8 cellular contexts compared by ENCODE assay signal in the genomic region with DNA sequence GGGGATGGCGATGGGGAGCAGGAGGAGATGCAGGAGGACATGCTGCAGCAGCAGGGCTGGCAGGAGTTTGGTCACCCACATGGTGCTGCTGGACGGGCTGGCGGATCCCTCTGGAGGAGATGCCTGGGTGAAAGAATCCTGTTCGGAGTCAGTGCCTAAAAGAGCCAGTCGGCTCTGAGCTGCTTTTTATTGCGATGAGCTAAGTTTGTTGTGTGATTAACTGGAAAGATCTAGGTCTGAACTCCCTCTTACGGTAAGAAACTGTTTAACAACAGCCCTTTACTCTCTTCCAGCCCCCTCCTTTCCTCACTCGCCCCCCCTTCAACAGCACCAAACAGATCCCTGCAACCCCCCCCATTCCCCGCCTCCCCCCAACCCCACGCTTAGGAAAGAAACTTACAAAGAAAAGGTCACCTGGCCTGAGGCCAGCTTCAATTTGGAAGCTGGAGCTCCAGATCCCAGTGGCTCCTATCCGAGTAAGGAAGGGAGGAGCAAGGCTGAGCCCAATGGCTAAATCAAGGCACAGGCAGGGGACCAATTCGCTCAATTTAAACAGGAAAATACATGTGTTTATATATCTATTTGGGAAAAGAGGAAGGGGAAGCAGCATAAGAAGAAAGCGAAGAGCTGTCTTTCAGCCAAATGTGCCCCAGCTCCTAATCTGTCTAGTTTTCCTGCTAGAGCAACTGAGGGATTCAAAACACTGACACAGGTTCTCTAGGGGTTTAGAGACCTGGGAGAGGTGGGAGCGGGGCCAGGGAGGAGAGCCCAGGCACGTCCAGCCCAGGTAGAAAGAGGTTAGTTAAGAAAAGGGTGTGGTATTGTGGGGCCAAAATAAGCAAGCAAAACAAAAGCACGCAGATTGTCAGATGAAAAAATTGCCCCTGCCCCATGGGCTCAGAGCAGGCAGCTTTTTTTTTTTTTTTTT. TPM values are rescaled to one million over a fixed set of nuclear protein-coding genes. Genes with fewer than 3 reads are reported as not detected.
DNase-seq lines count a peak whose midpoint lies in the region; ATAC-seq, FAIRE-seq and TF ChIP-seq lines count a peak whose summit lies in the region.

A gene (minus strand): TSS at position 157 of the 928 bp plus-strand sequence. CDS start 76 bp downstream, at position 81.

- intact Hi-C loops in pancreas (cut with DNase I) = no loop called here

- WGBS in pancreas, 2 donors = 29 to 37% methylated on average over 15 to 16 of the region's 16 CpGs

- peak; percentile 62 for ATAC-seq in foreskin keratinocyte
- peak in 3 of 4 donors; percentile 55 to 70 (median 64) for ATAC-seq in pancreas
- ATAC-seq in GM21423 (IDR thresholded peaks at IDR 0.05; ENCODE audit: unreplicated experiment) = no peak
- no peak for ATAC-seq in GM19467 (IDR thresholded peaks at IDR 0.05; ENCODE audit: unreplicated experiment)

- no peaks in the 10 kb centered on the region for H3K9me3 ChIP-seq in pancreas

- no peak for FAIRE-seq in pancreas (lab: Jason Lieb, UNC)

- TF ChIP-seq CTCF in foreskin keratinocyte (conservative IDR thresholded peaks at IDR 0.05) (peak; percentile 9), pancreas (IDR thresholded peaks at IDR 0.05) (no peak)

- no peaks in the 10 kb centered on the region for H3K36me3 ChIP-seq in pancreas

- peak; percentile 39 for DNase-seq in ELR (ENCODE audit: low read depth)
- DNase-seq in foreskin keratinocyte = peak in 1 of 2 donors; percentile 17
- DNase-seq in pancreas = peak in 5 of 6 donors; percentile 5 to 53 (median 24)
- no peak for DNase-seq in kidney glomerular epithelial cell (lab: John Stamatoyannopoulos, UW)
- DNase-seq in germinal center (ENCODE audit: low spot score) = no peak

- no peak within 1 kb of the TSS for H3K27ac ChIP-seq in foreskin keratinocyte
- H3K27ac ChIP-seq in pancreas = peak within 1 kb of the TSS in 1 of 4 donors; percentile 20

- H3K27me3 ChIP-seq in foreskin keratinocyte = peaks cover 52% of the 10 kb centered on the region
- peaks cover 0 to 5% (median 0%) of the 10 kb centered on the region in 4 donors for H3K27me3 ChIP-seq in pancreas

- peak within 1 kb of the TSS in 2 of 4 donors; percentile 2 to 27 for H3K4me3 ChIP-seq in pancreas

- H3K4me1 ChIP-seq in foreskin keratinocyte (no peaks in the 10 kb centered on the region), pancreas (no peaks in the 10 kb centered on the region)

TF ChIP-seq in PFSK-1, 5 proteins besides CTCF, POLR2A, EP300 and RAD21:
- TF ChIP-seq FOXP2 (optimal IDR thresholded peaks at IDR 0.05; ENCODE audit: borderline replicate concordance, extremely low read depth, extremely low read length, insufficient read depth) = peak; percentile 24
- TF ChIP-seq, protein P1, sequence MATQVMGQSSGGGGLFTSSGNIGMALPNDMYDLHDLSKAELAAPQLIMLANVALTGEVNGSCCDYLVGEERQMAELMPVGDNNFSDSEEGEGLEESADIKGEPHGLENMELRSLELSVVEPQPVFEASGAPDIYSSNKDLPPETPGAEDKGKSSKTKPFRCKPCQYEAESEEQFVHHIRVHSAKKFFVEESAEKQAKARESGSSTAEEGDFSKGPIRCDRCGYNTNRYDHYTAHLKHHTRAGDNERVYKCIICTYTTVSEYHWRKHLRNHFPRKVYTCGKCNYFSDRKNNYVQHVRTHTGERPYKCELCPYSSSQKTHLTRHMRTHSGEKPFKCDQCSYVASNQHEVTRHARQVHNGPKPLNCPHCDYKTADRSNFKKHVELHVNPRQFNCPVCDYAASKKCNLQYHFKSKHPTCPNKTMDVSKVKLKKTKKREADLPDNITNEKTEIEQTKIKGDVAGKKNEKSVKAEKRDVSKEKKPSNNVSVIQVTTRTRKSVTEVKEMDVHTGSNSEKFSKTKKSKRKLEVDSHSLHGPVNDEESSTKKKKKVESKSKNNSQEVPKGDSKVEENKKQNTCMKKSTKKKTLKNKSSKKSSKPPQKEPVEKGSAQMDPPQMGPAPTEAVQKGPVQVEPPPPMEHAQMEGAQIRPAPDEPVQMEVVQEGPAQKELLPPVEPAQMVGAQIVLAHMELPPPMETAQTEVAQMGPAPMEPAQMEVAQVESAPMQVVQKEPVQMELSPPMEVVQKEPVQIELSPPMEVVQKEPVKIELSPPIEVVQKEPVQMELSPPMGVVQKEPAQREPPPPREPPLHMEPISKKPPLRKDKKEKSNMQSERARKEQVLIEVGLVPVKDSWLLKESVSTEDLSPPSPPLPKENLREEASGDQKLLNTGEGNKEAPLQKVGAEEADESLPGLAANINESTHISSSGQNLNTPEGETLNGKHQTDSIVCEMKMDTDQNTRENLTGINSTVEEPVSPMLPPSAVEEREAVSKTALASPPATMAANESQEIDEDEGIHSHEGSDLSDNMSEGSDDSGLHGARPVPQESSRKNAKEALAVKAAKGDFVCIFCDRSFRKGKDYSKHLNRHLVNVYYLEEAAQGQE (IDR thresholded peaks at IDR 0.05; ENCODE audit: insufficient read depth in 1 of 2, low read depth in 2 of 2, low read length in 2 of 2) = no peak

RNA-seq across cellular contexts. Expression of the gene that starts here (rescaled TPM):
- polyA plus RNA-seq in PFSK-1 (2012; ENCODE audit: insufficient read length, low read depth) = 48.5 TPM
- total RNA-seq in foreskin keratinocyte (not detected in 2 replicates), pancreas (1 to 10 TPM in 4 of 6 donors, under 1 TPM in 2; 0.42 to 8.0 (median 1.3) TPM)
- polyA plus RNA-seq in foreskin keratinocyte (not detected in 2 replicates), pancreas (under 1 TPM; 0.53 to 0.68 TPM)

Comparison
In these comparisons a context has a peak if more than half of its experiments do, and no peak if none do; other contexts are left out.
1. Peak in ATAC-seq in foreskin keratinocyte; RNA of the gene not detected or under 1 TPM.
2. DNase-seq: peak in ELR (single experiment) and pancreas (5 of 6); none in kidney glomerular epithelial cell (single experiment) and germinal center (single experiment).
3. ATAC-seq: peak in pancreas (3 of 4); none in GM21423 (single experiment) and GM19467 (single experiment).